ENCODE assay signal across 11 cellular contexts in the genomic region with DNA sequence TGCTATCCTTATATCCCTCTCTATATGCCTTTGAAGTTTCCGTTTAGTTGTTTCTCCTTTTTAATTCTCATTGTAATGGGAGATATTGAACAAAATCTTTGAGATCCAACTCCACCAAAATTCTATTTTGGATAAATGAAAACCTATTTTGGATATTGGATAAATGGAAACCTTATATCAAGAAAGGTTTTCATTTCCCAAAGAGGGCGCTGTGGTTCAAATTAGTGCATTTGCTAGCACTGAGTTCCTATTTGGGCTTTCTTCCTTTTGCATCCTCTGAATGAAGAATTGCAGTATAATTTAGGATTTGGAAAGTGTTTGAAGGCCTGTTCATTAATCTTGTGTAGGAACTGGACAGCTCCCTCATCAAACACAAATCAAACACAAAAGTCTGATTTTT.
A peak's percentile ranks its signal among the peaks of the same experiment; 100 is the strongest.
DNase-seq lines count a peak whose midpoint lies in the region; ATAC-seq and TF ChIP-seq lines count a peak whose summit lies in the region.
"Had no signal": no experiment of that assay in that cellular context is flagged by ENCODE, and none has a peak within 500 bp of the region (broad histone marks: within the 10 kb centered on the region; RNA-seq: fewer than 3 reads in every experiment).

No MANE protein-coding gene starts in this region.

- no peak for TF ChIP-seq POLR2A in ovary (IDR thresholded peaks at IDR 0.05)

- H3K36me3 ChIP-seq in BJ (ENCODE audit: control insufficient read depth, insufficient read depth, low read length) = no peaks in the 10 kb centered on the region
- no peaks in the 10 kb centered on the region for H3K36me3 ChIP-seq in GM23248 (ENCODE audit: low read depth)
- no peaks in the 10 kb centered on the region for H3K36me3 ChIP-seq in effector memory CD4-positive, alpha-beta T cell (ENCODE audit: control insufficient read depth, insufficient read depth, low read length)
- H3K36me3 ChIP-seq in ovary = no peaks in the 10 kb centered on the region

- POLR2A ChIA-PET in BJ (lab: Charles Lee) = no interaction called here

- no peak overlapping the region for H3K9ac ChIP-seq in GM23248

- no peaks in the 10 kb centered on the region for H3K9me2 ChIP-seq in GM23248 (ENCODE audit: insufficient read depth)

- ATAC-seq in GM21529 (IDR thresholded peaks at IDR 0.05; ENCODE audit: unreplicated experiment) (no peak), HG02852 (IDR thresholded peaks at IDR 0.05; ENCODE audit: unreplicated experiment) (no peak)

- CTCF ChIA-PET in BJ (lab: Yijun Ruan, JAX) = interaction anchor here (0.6 to 1.8 kb wide), 4 partner anchors 8 to 82 kb away, joined by 4 to 8 read pairs (median 5); no protein-coding TSS in a partner anchor

- intact Hi-C loops in ovary (cut with DNase I) = no loop called here

- DNase-seq in BJ (ENCODE audit: low read depth) (no peak), GM23248 (peak; percentile 70), SW480 (ENCODE audit: low spot score) (peak; percentile 20), iris pigment epithelial cell (ENCODE audit: low read depth) (peak; percentile 47), ovary (no peak)
- no peak for DNase-seq in effector memory CD4-positive, alpha-beta T cell
- DNase-seq: activated effector memory CD4-positive, alpha-beta T cell treated with anti-CD3 and anti-CD28 coated beads, Interleukin-2, amount 50 U/mL, for 16 hours; NCI-H510A had no signal

- no peak overlapping the region for H3K4me2 ChIP-seq in GM23248 (ENCODE audit: unreplicated experiment)

- TF ChIP-seq CTCF in BJ (IDR thresholded peaks at IDR 0.05; ENCODE audit: insufficient read depth, low read depth, low read length) = peak; percentile 61
- TF ChIP-seq CTCF in ovary (IDR thresholded peaks at IDR 0.05) = no peak

- no peaks in the 10 kb centered on the region for H3K4me1 ChIP-seq in GM23248 (ENCODE audit: insufficient read depth)
- no peaks in the 10 kb centered on the region for H3K4me1 ChIP-seq in effector memory CD4-positive, alpha-beta T cell (ENCODE audit: control insufficient read depth, insufficient read depth, low read length, poor library complexity, severe bottlenecking)
- no peaks in the 10 kb centered on the region for H3K4me1 ChIP-seq in ovary (ENCODE audit: insufficient read depth)

- H3K27me3 ChIP-seq in BJ (ENCODE audit: control insufficient read depth, insufficient read depth, low read length) = no peaks in the 10 kb centered on the region
- no peaks in the 10 kb centered on the region for H3K27me3 ChIP-seq in GM23248 (replicated peaks; ENCODE audit: insufficient read depth)
- H3K27me3 ChIP-seq in effector memory CD4-positive, alpha-beta T cell (replicated peaks; ENCODE audit: control insufficient read depth, insufficient read depth, low read length, poor library complexity, severe bottlenecking) = no peaks in the 10 kb centered on the region
- H3K27me3 ChIP-seq in ovary = no peaks in the 10 kb centered on the region

- no peaks in the 10 kb centered on the region for H3K79me2 ChIP-seq in GM23248 (ENCODE audit: insufficient read depth)

- in situ Hi-C loops in GM23248 (cut with MboI) = no loop called here

- no peaks in the 10 kb centered on the region for H4K20me1 ChIP-seq in GM23248 (ENCODE audit: insufficient read depth)

- H2AFZ ChIP-seq in GM23248 = 0 out of 2 replicates have a peak overlapping the region, but pooled peaks have one; percentile 42

- H3F3A ChIP-seq in GM23248 (ENCODE audit: insufficient read depth) = no peaks in the 10 kb centered on the region

- no peak for TF ChIP-seq EP300 in ovary (IDR thresholded peaks at IDR 0.05)

- 32 to 37% methylated on average over 2 of the region's 2 CpGs for WGBS in GM23248 (ENCODE audit: low coverage in 1 of 2, low lambda C conversion rate in 2 of 2, missing lambda C conversion rate in 2 of 2), 2 experiments
- 35 to 53% (median 51%) methylated on average over 2 of the region's 2 CpGs for WGBS in ovary, 3 donors

- H3K4me3 ChIP-seq in BJ (ENCODE audit: low read depth, low read length) (no peak overlapping the region), GM23248 (no peak overlapping the region), ovary (no peak overlapping the region)
- H3K4me3 ChIP-seq in effector memory CD4-positive, alpha-beta T cell (ENCODE audit: insufficient read depth, low read depth, low read length, poor library complexity, severe bottlenecking) = no peak overlapping the region
- H3K4me3 ChIP-seq: lung had no signal

- H3K27ac ChIP-seq in GM23248 = no peak overlapping the region
- no peak overlapping the region for H3K27ac ChIP-seq in effector memory CD4-positive, alpha-beta T cell (ENCODE audit: insufficient read depth, low read length, poor library complexity, severe bottlenecking)
- no peak overlapping the region for H3K27ac ChIP-seq in ovary

- no peaks in the 10 kb centered on the region for H3K9me3 ChIP-seq in GM23248 (ENCODE audit: low read depth)
- no peaks in the 10 kb centered on the region for H3K9me3 ChIP-seq in effector memory CD4-positive, alpha-beta T cell (ENCODE audit: control insufficient read depth, low read length)
- no peaks in the 10 kb centered on the region for H3K9me3 ChIP-seq in ovary

Comparison
In these comparisons a context has a peak if more than half of its experiments do, and no peak if none do; other contexts are left out.
1. DNase-seq: peak in GM23248 (single experiment), SW480 (single experiment) and iris pigment epithelial cell (single experiment); none in BJ (single experiment), effector memory CD4-positive, alpha-beta T cell (0 of 3) and ovary (0 of 5).